ENCODE assay signal across 15 cellular contexts in the genomic region with DNA sequence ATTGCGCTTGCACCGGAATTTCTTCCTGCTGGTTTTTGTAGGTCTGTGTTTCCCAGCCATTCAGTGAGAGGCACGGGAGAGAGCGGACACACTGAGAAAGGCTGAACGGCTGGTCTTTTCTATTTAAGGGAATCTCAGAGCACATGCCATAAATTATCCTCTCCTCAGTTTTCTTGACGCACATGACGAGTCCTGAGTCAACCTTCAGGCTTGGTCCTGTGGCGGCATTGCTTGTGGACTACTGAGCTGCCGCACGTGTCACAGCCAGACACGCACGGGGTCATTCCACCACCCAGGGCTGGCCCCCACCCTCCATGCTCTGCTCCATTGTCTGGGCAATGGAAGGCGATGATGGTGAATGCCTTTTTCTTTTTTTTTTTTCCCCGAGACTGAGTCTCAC.
"Had no signal": no experiment of that assay in that cellular context is flagged by ENCODE, and none has a peak within 500 bp of the region (broad histone marks: within the 10 kb centered on the region; RNA-seq: fewer than 3 reads in every experiment).

No MANE protein-coding gene starts in this region.

- ATAC-seq: body of pancreas; SK-N-SH treated with all-trans-retinoic acid at 6 μM for 48 hours; stimulated activated naive CD8-positive, alpha-beta T cell treated with anti-CD3 and anti-CD28 coated beads, Interleukin-15, Interleukin-2, amounts not matched to agents 100 U/mL and 50 U/mL, for 24 hours had no signal

- H3K27ac ChIP-seq: body of pancreas, colonic mucosa had no signal

- DNase-seq: activated CD4-positive, CD25-positive, alpha-beta regulatory T cell treated with anti-CD3 and anti-CD28 coated beads, Interleukin-2, amount 50 U/mL, for 72 hours; activated naive CD4-positive, alpha-beta T cell treated with anti-CD3 and anti-CD28 coated beads for 36 hours; body of pancreas; central memory CD4-positive, alpha-beta T cell; colonic mucosa; foreskin fibroblast; glutamatergic neuron; hypothalamus; mesendoderm; posterior cingulate gyrus; small intestine; stimulated activated CD4-positive, alpha-beta T cell treated with anti-CD3 and anti-CD28 coated beads, Interleukin-4, amount 100 ng/mL, for 4 hours; stimulated activated CD8-positive, alpha-beta memory T cell treated with anti-CD3 and anti-CD28 coated beads, Interleukin-4, amount 100 ng/mL, for 48 hours; stimulated activated naive CD8-positive, alpha-beta T cell treated with anti-CD3 and anti-CD28 coated beads, Interleukin-15, Interleukin-2, amounts not matched to agents 100 U/mL and 50 U/mL, for 24 hours had no signal

- H3K4me1 ChIP-seq: body of pancreas, colonic mucosa had no signal

- H3K4me3 ChIP-seq: body of pancreas, colonic mucosa had no signal

- H3K27me3 ChIP-seq: body of pancreas, colonic mucosa had no signal

- H3K36me3 ChIP-seq: colonic mucosa had no signal

- H3K9me3 ChIP-seq: body of pancreas, colonic mucosa had no signal
